In genomic region chr19:4908311-4908710, GRCh38 we compare ENCODE assay signal across 17 cellular contexts. TPM values are rescaled to one million over a fixed set of nuclear protein-coding genes. Genes with fewer than 3 reads are reported as not detected.
A peak's percentile ranks its signal among the peaks of the same experiment; 100 is the strongest.
DNase-seq lines count a peak whose midpoint lies in the region; ATAC-seq, FAIRE-seq and TF ChIP-seq lines count a peak whose summit lies in the region.
"Had no signal": no experiment of that assay in that cellular context is flagged by ENCODE, and none has a peak within 500 bp of the region (broad histone marks: within the 10 kb centered on the region; RNA-seq: fewer than 3 reads in every experiment).

No MANE protein-coding gene starts in this region.

- H3K27ac ChIP-seq in K562 (ENCODE audit: extremely low read depth, low read depth, low read length) (no peak overlapping the region), heart left ventricle (no peak overlapping the region)
- H3K27ac ChIP-seq: cardiac muscle cell had no signal

- no TSS peak for BruUV-seq in K562 (replicated peaks; lab: Mats Ljungman, UMichigan)

- TF ChIP-seq CTCF in K562 (IDR thresholded peaks at IDR 0.05 in 2 of 3, conservative IDR thresholded peaks at IDR 0.05 in 1 of 3; ENCODE audit: insufficient read depth in 2 of 3, low read depth in 1 of 3, low read length in 3 of 3) (no peak), progenitor cell of endocrine pancreas (IDR thresholded peaks at IDR 0.05; ENCODE audit: unreplicated experiment) (no peak), heart left ventricle (IDR thresholded peaks at IDR 0.05) (no peak)

- H3K9me3 ChIP-seq in K562 (replicated peaks; ENCODE audit: control insufficient read depth, insufficient read depth, low read depth, low read length), result no peaks in the 10 kb centered on the region
- no peaks in the 10 kb centered on the region for H3K9me3 ChIP-seq in heart left ventricle

- no peaks in the 10 kb centered on the region for H3K9me1 ChIP-seq in K562 (ENCODE audit: control insufficient read depth, insufficient read depth, low read length)

- H3K36me3 ChIP-seq in K562 (ENCODE audit: control insufficient read depth, insufficient read depth, low read length) (peaks cover 26% of the 10 kb centered on the region), heart left ventricle (no peaks in the 10 kb centered on the region)
- H3K36me3 ChIP-seq: cardiac muscle cell had no signal

- peak overlapping the region in 1 of 2 experiments; percentile 93; a peak in 1 of 4 replicates for H3K9ac ChIP-seq in K562 (ENCODE audit: insufficient read depth in 1 of 2, low read depth in 2 of 2, low read length in 2 of 2)

- no peaks in the 10 kb centered on the region for H3K27me3 Mint-ChIP-seq in activated T-cell treated with anti-CD3 and anti-CD28 coated beads, Interleukin-2, amount 50 U/mL, for 24 hours
- H3K27me3 Mint-ChIP-seq in IgD-negative memory B cell (no peaks in the 10 kb centered on the region), progenitor cell of endocrine pancreas (no peaks in the 10 kb centered on the region)

- no peak for TF ChIP-seq RAD21 in K562 (CRISPR knock-in tag; conservative IDR thresholded peaks at IDR 0.05 in 1 of 2, IDR thresholded peaks at IDR 0.05 in 1 of 2)

- H3K27ac Mint-ChIP-seq in activated T-cell treated with anti-CD3 and anti-CD28 coated beads, Interleukin-2, amount 50 U/mL, for 24 hours, result peak overlapping the region; percentile 74
- H3K27ac Mint-ChIP-seq in IgD-negative memory B cell (peak overlapping the region in 1 of 3 donors; percentile 83), progenitor cell of endocrine pancreas (peak overlapping the region; percentile 25)

- POLR2A ChIA-PET in K562 (lab: Yijun Ruan, JAX), result interaction anchor here (0.6 kb wide), 1 partner anchor 41 kb away, joined by 3 read pairs; the partner anchor contains the start of gene PLIN3

- no peak overlapping the region for H3K4me3 ChIP-seq in K562
- H3K4me3 ChIP-seq in heart left ventricle, result no peak overlapping the region

- no peak for FAIRE-seq in K562 (lab: Jason Lieb, UNC)
- FAIRE-seq: endothelial cell of umbilical vein had no signal

- no peak for DNase-seq in activated T-cell treated with anti-CD3 and anti-CD28 coated beads, Interleukin-2, amount 50 U/mL, for 24 hours
- DNase-seq in activated T-cell treated with anti-CD3 and anti-CD28 coated beads, Interleukin-2, amount 50 U/mL, for 48 hours, result no peak
- DNase-seq in K562 (ENCODE audit: extremely low read depth in 1 of 4, low spot score in 3 of 4) (peak in 1 of 4 experiments; percentile 12), progenitor cell of endocrine pancreas (ENCODE audit: low spot score, unreplicated experiment) (no peak), heart left ventricle (no peak), KBM-7 (no peak)
- DNase-seq: EL, GOT3, hippocampal formation, NCI-H1092, NCI-H2227 treated with DMSO at 0.1 percent for 48 hours, T1000 had no signal

- H2AFZ ChIP-seq in K562 (ENCODE audit: low read depth, low read length), result peak overlapping the region; percentile 76

- H3K4me1 ChIP-seq in K562 (replicated peaks in 1 of 2; ENCODE audit: control insufficient read depth in 2 of 2, insufficient read depth in 2 of 2, low read length in 2 of 2), result peaks cover 27 to 37% of the 10 kb centered on the region in 2 experiments
- H3K4me1 ChIP-seq in heart left ventricle, result peaks cover 4 to 35% (median 20%) of the 10 kb centered on the region in 12 donors

- CTCF ChIA-PET in K562 (lab: Yijun Ruan, JAX; ENCODE audit: low intra/inter-chr PET ratio), result no interaction called here

- in situ Hi-C loops in K562 (cut with MboI), result no loop called here
- in situ Hi-C loops in KBM-7 (cut with MboI; ENCODE audit: low pct_unique_long_range_greater_than_20kb, low sequenced_read_pairs), result no loop called here

- no peak for TF ChIP-seq POLR2A in K562 (conservative IDR thresholded peaks at IDR 0.05)
- TF ChIP-seq POLR2A in heart left ventricle (IDR thresholded peaks at IDR 0.05), result no peak

- H4K20me1 ChIP-seq in K562 (replicated peaks; ENCODE audit: control insufficient read depth, insufficient read depth, low read length), result no peaks in the 10 kb centered on the region

- H3K27me3 ChIP-seq in K562 (ENCODE audit: control insufficient read depth in 2 of 2, insufficient read depth in 2 of 2, low read length in 2 of 2), result no peaks in the 10 kb centered on the region
- peaks cover 0 to 10% (median 0%) of the 10 kb centered on the region in 9 donors for H3K27me3 ChIP-seq in heart left ventricle
- H3K27me3 ChIP-seq: cardiac muscle cell had no signal

- H3K4me1 Mint-ChIP-seq in activated T-cell treated with anti-CD3 and anti-CD28 coated beads, Interleukin-2, amount 50 U/mL, for 24 hours (ENCODE audit: low read depth), result peaks cover 41% of the 10 kb centered on the region
- H3K4me1 Mint-ChIP-seq in IgD-negative memory B cell (peaks cover 13 to 28% (median 15%) of the 10 kb centered on the region in 3 donors), progenitor cell of endocrine pancreas (ENCODE audit: low read depth) (peaks cover 21% of the 10 kb centered on the region)

- no peaks in the 10 kb centered on the region for H3K9me3 Mint-ChIP-seq in activated T-cell treated with anti-CD3 and anti-CD28 coated beads, Interleukin-2, amount 50 U/mL, for 24 hours
- H3K9me3 Mint-ChIP-seq in IgD-negative memory B cell (no peaks in the 10 kb centered on the region), progenitor cell of endocrine pancreas (ENCODE audit: low read depth) (no peaks in the 10 kb centered on the region)

- intact Hi-C loops in K562 (cut with micrococcal nuclease) (no loop called here), heart left ventricle (cut with DNase I) (no loop called here)

- 82% methylated on average over 6 of the region's 6 CpGs for WGBS in K562 (ENCODE audit: insufficient coverage, low coverage, missing lambda C conversion rate)
- 82 to 88% (median 85%) methylated on average over 6 of the region's 6 CpGs for WGBS in heart left ventricle, 4 donors

- peak overlapping the region; percentile 89 for H3K4me3 Mint-ChIP-seq in activated T-cell treated with anti-CD3 and anti-CD28 coated beads, Interleukin-2, amount 50 U/mL, for 24 hours
- H3K4me3 Mint-ChIP-seq in IgD-negative memory B cell, result peak overlapping the region in 3 of 4 donors; percentile 59 to 76 (median 60)
- H3K4me3 Mint-ChIP-seq in progenitor cell of endocrine pancreas (ENCODE audit: low read depth), result peak overlapping the region; percentile 63

- H3K79me2 ChIP-seq in K562 (ENCODE audit: control insufficient read depth, insufficient read depth, low read length), result peaks cover 34% of the 10 kb centered on the region

- H3K36me3 Mint-ChIP-seq in activated T-cell treated with anti-CD3 and anti-CD28 coated beads, Interleukin-2, amount 50 U/mL, for 24 hours (ENCODE audit: low read depth), result peaks cover 31% of the 10 kb centered on the region
- H3K36me3 Mint-ChIP-seq in IgD-negative memory B cell (peaks cover 2% of the 10 kb centered on the region), progenitor cell of endocrine pancreas (ENCODE audit: insufficient read depth) (peaks cover 2% of the 10 kb centered on the region)

- ATAC-seq in K562 (no peak), GM18498 (IDR thresholded peaks at IDR 0.05; ENCODE audit: unreplicated experiment) (no peak), heart left ventricle (no peak)

- TF ChIP-seq EP300 in K562 (IDR thresholded peaks at IDR 0.05; ENCODE audit: low read length), result no peak

- H3K4me2 ChIP-seq in K562 (ENCODE audit: insufficient read depth, low read length), result no peak overlapping the region

RNA-seq across cellular contexts. Expression of gene UHRF1, which starts 1.0 kb away (rescaled TPM):
- polyA plus RNA-seq in IgD-negative memory B cell (not detected), K562 (2011; rRNA removed) (8.7 and 16.7 TPM in 2 replicates), K562 (2014; fragmentation: Illumina TruSeq; extraction: Trizol) (30.9 and 49.5 TPM in 2 replicates), K562 (2014; fragmentation: Nextera tagmentation; extraction: Ambion mirVana) (10 to 100 TPM in 1 of 2 experiments, 1 to 10 TPM in 1; 6.0 to 14.2 TPM), K562 (2014; rRNA removed) (44.0 and 47.4 TPM in 2 replicates), heart left ventricle (under 1 TPM; 0.34 to 0.69 TPM)
- total RNA-seq in K562 (2011; cell fraction: chromatin; rRNA removed; ENCODE audit: low replicate concordance), result 18.6 and 36.9 TPM in 2 replicates
- total RNA-seq in K562 (2011; cell fraction: nucleolus; rRNA removed), result 23.3 and 25.5 TPM in 2 replicates
- 15.3 and 17.0 TPM in 2 replicates for total RNA-seq in K562 (2011; cell fraction: nucleoplasm; rRNA removed)
- total RNA-seq in K562 (2014; rRNA removed) (65.5 and 73.3 TPM in 2 replicates), K562 (2014; rRNA removed; fragmentation: Illumina TruSeq; extraction: Trizol) (16.8 and 17.7 TPM in 2 replicates), K562 (2015; rRNA removed; fragmentation: Illumina TruSeq; extraction: Trizol) (42.3 and 42.6 TPM in 2 replicates), K562 (2021) (91.4 and 101 TPM in 2 replicates), progenitor cell of endocrine pancreas (60.2 and 63.5 TPM in 2 replicates), heart left ventricle (1 to 10 TPM in 2 of 9 donors, under 1 TPM in 7; 0.25 to 8.9 (median 0.89) TPM)
- polyA plus RNA-seq in K562 (2011; cell fraction: cytosol; rRNA removed), result 8.1 and 14.0 TPM in 2 replicates
- polyA plus RNA-seq in K562 (2011; cell fraction: nucleus; rRNA removed), result 20.9 and 30.2 TPM in 2 replicates
- 23.4 and 46.2 TPM in 2 replicates for polyA plus RNA-seq in K562 (2012)
- 8.0 and 10.3 TPM in 2 replicates for polyA minus RNA-seq in K562 (2011; rRNA and poly(A)+ RNA removed)
- 14.2 and 19.1 TPM in 2 replicates for polyA minus RNA-seq in K562 (2011; cell fraction: cytosol; rRNA and poly(A)+ RNA removed)
- polyA minus RNA-seq in K562 (2011; cell fraction: nucleus; rRNA and poly(A)+ RNA removed), result 8.3 and 9.4 TPM in 2 replicates

RNA-seq across cellular contexts. Expression of gene ARRDC5, which starts 5.6 kb away (rescaled TPM):
- 1.2 TPM for polyA plus RNA-seq in IgD-negative memory B cell
- not detected in 2 replicates for total RNA-seq in K562 (2011; cell fraction: chromatin; rRNA removed; ENCODE audit: low replicate concordance)
- not detected in 2 replicates for total RNA-seq in K562 (2011; cell fraction: nucleolus; rRNA removed)
- total RNA-seq in K562 (2011; cell fraction: nucleoplasm; rRNA removed), result not detected in 2 replicates
- total RNA-seq in K562 (2014; rRNA removed), result not detected in 2 replicates
- not detected in 2 replicates for total RNA-seq in K562 (2014; rRNA removed; fragmentation: Illumina TruSeq; extraction: Trizol)
- total RNA-seq in K562 (2015; rRNA removed; fragmentation: Illumina TruSeq; extraction: Trizol), result not detected in 2 replicates
- total RNA-seq in K562 (2021), result not detected in 2 replicates
- polyA plus RNA-seq in K562 (2011; rRNA removed), result not detected in 2 replicates
- not detected in 2 replicates for polyA plus RNA-seq in K562 (2011; cell fraction: cytosol; rRNA removed)
- not detected in 2 replicates for polyA plus RNA-seq in K562 (2011; cell fraction: nucleus; rRNA removed)
- not detected in 2 replicates for polyA plus RNA-seq in K562 (2012)
- polyA plus RNA-seq in K562 (2014; fragmentation: Illumina TruSeq; extraction: Trizol), result not detected in 2 replicates
- polyA plus RNA-seq in K562 (2014; fragmentation: Nextera tagmentation; extraction: Ambion mirVana), result not detected
- polyA plus RNA-seq in K562 (2014; rRNA removed), result not detected in 2 replicates
- not detected in 2 replicates for polyA minus RNA-seq in K562 (2011; rRNA and poly(A)+ RNA removed)
- not detected in 2 replicates for polyA minus RNA-seq in K562 (2011; cell fraction: cytosol; rRNA and poly(A)+ RNA removed)
- not detected in 2 replicates for polyA minus RNA-seq in K562 (2011; cell fraction: nucleus; rRNA and poly(A)+ RNA removed)
- total RNA-seq in progenitor cell of endocrine pancreas, result not detected in 2 replicates
- under 1 TPM in 2 of 9 donors, not detected in 7; 0.43 to 0.70 TPM for total RNA-seq in heart left ventricle
- polyA plus RNA-seq in heart left ventricle, result under 1 TPM in 1 of 2 donors, not detected in 1; 0.04 TPM
- total RNA-seq: cardiac muscle cell, endothelial cell of umbilical vein had no signal
- polyA plus RNA-seq: AG04450, cardiac muscle cell had no signal

RNA-seq across cellular contexts. Expression of gene PLIN3, which starts 40.8 kb away (rescaled TPM):
- polyA plus RNA-seq in IgD-negative memory B cell, result 52.1 TPM
- total RNA-seq in K562 (2011; cell fraction: chromatin; rRNA removed; ENCODE audit: low replicate concordance), result 24.0 and 76.2 TPM in 2 replicates
- total RNA-seq in K562 (2011; cell fraction: nucleolus; rRNA removed), result 70.4 and 72.2 TPM in 2 replicates
- 46.2 and 49.7 TPM in 2 replicates for total RNA-seq in K562 (2011; cell fraction: nucleoplasm; rRNA removed)
- total RNA-seq in K562 (2014; rRNA removed), result 68.9 and 91.1 TPM in 2 replicates
- 21.5 and 22.0 TPM in 2 replicates for total RNA-seq in K562 (2014; rRNA removed; fragmentation: Illumina TruSeq; extraction: Trizol)
- total RNA-seq in K562 (2015; rRNA removed; fragmentation: Illumina TruSeq; extraction: Trizol), result 46.6 and 46.7 TPM in 2 replicates
- total RNA-seq in K562 (2021), result 75.1 and 75.6 TPM in 2 replicates
- 43.1 and 53.5 TPM in 2 replicates for polyA plus RNA-seq in K562 (2011; rRNA removed)
- polyA plus RNA-seq in K562 (2011; cell fraction: cytosol; rRNA removed), result 65.0 and 129 TPM in 2 replicates
- 17.0 and 20.6 TPM in 2 replicates for polyA plus RNA-seq in K562 (2011; cell fraction: nucleus; rRNA removed)
- polyA plus RNA-seq in K562 (2012), result 66.2 and 90.2 TPM in 2 replicates
- polyA plus RNA-seq in K562 (2014; fragmentation: Illumina TruSeq; extraction: Trizol), result 31.7 and 59.9 TPM in 2 replicates
- 1 to 10 TPM; 7.5 to 9.8 TPM for polyA plus RNA-seq in K562 (2014; fragmentation: Nextera tagmentation; extraction: Ambion mirVana)
- polyA plus RNA-seq in K562 (2014; rRNA removed), result 52.2 and 56.2 TPM in 2 replicates
- 21.0 and 30.6 TPM in 2 replicates for polyA minus RNA-seq in K562 (2011; rRNA and poly(A)+ RNA removed)
- polyA minus RNA-seq in K562 (2011; cell fraction: cytosol; rRNA and poly(A)+ RNA removed), result 76.4 and 106 TPM in 2 replicates
- polyA minus RNA-seq in K562 (2011; cell fraction: nucleus; rRNA and poly(A)+ RNA removed), result 25.3 and 38.5 TPM in 2 replicates
- 40.0 and 43.6 TPM in 2 replicates for total RNA-seq in progenitor cell of endocrine pancreas
- 10 to 100 TPM; 17.4 to 70.9 (median 22.9) TPM for total RNA-seq in heart left ventricle
- 100 to 1,000 TPM in 1 of 2 donors, 1 to 10 TPM in 1; 10.0 to 102 TPM for polyA plus RNA-seq in heart left ventricle
